In genomic region chr17:27459433-27459832, GRCh38 we compare ENCODE assay signal across 22 cellular contexts. TPM values are rescaled to one million over a fixed set of nuclear protein-coding genes. Genes with fewer than 3 reads are reported as not detected.
DNase-seq lines count a peak whose midpoint lies in the region; ATAC-seq, FAIRE-seq and TF ChIP-seq lines count a peak whose summit lies in the region.
"Had no signal": no experiment of that assay in that cellular context is flagged by ENCODE, and none has a peak within 500 bp of the region (broad histone marks: within the 10 kb centered on the region; RNA-seq: fewer than 3 reads in every experiment).

No MANE protein-coding gene starts in this region.

- TF ChIP-seq POLR2A in K562 (conservative IDR thresholded peaks at IDR 0.05) (no peak), HepG2 (IDR thresholded peaks at IDR 0.05; ENCODE audit: insufficient read depth in 1 of 2, low read depth in 2 of 2, low read length in 2 of 2) (no peak)

- FAIRE-seq in K562 (lab: Jason Lieb, UNC) (no peak), HepG2 (lab: Jason Lieb, UNC) (peak; percentile 15)
- FAIRE-seq: endometrium, urothelium cell line had no signal

- H3K4me3 Mint-ChIP-seq in activated T-cell treated with anti-CD3 and anti-CD28 coated beads, Interleukin-2, amount 50 U/mL, for 72 hours: peak overlapping the region; percentile 96 to 100
- peak overlapping the region; percentile 72 for H3K4me3 Mint-ChIP-seq in type B pancreatic cell

- H3K27ac Mint-ChIP-seq in activated T-cell treated with anti-CD3 and anti-CD28 coated beads, Interleukin-2, amount 50 U/mL, for 72 hours: peak overlapping the region; percentile 60
- H3K27ac Mint-ChIP-seq in type B pancreatic cell: peak overlapping the region; percentile 76
- peak overlapping the region in 1 of 2 donors; percentile 55 for H3K27ac Mint-ChIP-seq in activated naive CD4-positive, alpha-beta T cell treated with anti-CD3 and anti-CD28 coated beads, Interleukin-2, amount 50 U/mL, for 72 hours
- H3K27ac Mint-ChIP-seq: T-cell had no signal

- H3K27ac ChIP-seq in K562 (ENCODE audit: extremely low read depth, low read depth, low read length): no peak overlapping the region
- peak overlapping the region; percentile 82 for H3K27ac ChIP-seq in HepG2 (ENCODE audit: extremely low read length, insufficient read depth, low read length)
- H3K27ac ChIP-seq: brain microvascular endothelial cell, coronary artery, heart right ventricle had no signal

- peak overlapping the region; percentile 71 to 82; a peak in 3 of 4 replicates for H3K9ac ChIP-seq in K562 (ENCODE audit: insufficient read depth in 1 of 2, low read depth in 2 of 2, low read length in 2 of 2)
- peak overlapping the region; percentile 66 for H3K9ac ChIP-seq in HepG2 (ENCODE audit: insufficient read depth, low read depth, low read length)

- CTCF ChIA-PET in K562 (lab: Yijun Ruan, JAX; ENCODE audit: low intra/inter-chr PET ratio) (no interaction called here), HepG2 (lab: Yijun Ruan, JAX; ENCODE audit: low intra/inter-chr PET ratio, low total read pairs) (no interaction called here)

- H3K4me1 ChIP-seq in K562 (replicated peaks in 1 of 2; ENCODE audit: control insufficient read depth in 2 of 2, insufficient read depth in 2 of 2, low read length in 2 of 2) (peaks cover 64 to 70% of the 10 kb centered on the region in 2 experiments), HepG2 (ENCODE audit: insufficient read depth, low read length) (peaks cover 70% of the 10 kb centered on the region)

- H3K9me1 ChIP-seq in K562 (ENCODE audit: control insufficient read depth, insufficient read depth, low read length): no peaks in the 10 kb centered on the region

- H3K27me3 ChIP-seq in K562 (ENCODE audit: control insufficient read depth in 2 of 2, insufficient read depth in 2 of 2, low read length in 2 of 2): no peaks in the 10 kb centered on the region
- H3K27me3 ChIP-seq in HepG2 (ENCODE audit: control insufficient read depth in 1 of 2, insufficient read depth in 2 of 2, low read length in 2 of 2): no peaks in the 10 kb centered on the region; a peak in 1 of 5 replicates
- H3K27me3 ChIP-seq: brain microvascular endothelial cell, heart right ventricle had no signal

- TF ChIP-seq EP300 in K562 (IDR thresholded peaks at IDR 0.05; ENCODE audit: low read length) (no peak), HepG2 (IDR thresholded peaks at IDR 0.05; ENCODE audit: low read depth in 2 of 2, low read length in 2 of 2) (no peak), HepG2 (CRISPR knock-in tag; IDR thresholded peaks at IDR 0.05; ENCODE audit: borderline replicate concordance) (no peak)

- peaks cover 11% of the 10 kb centered on the region; the same call in 1 of the 3 replicates for H3K36me3 ChIP-seq in K562 (ENCODE audit: control insufficient read depth, insufficient read depth, low read length)
- no peaks in the 10 kb centered on the region for H3K36me3 ChIP-seq in HepG2 (replicated peaks in 1 of 2; ENCODE audit: control insufficient read depth in 1 of 2, insufficient read depth in 2 of 2, low read length in 2 of 2)
- H3K36me3 ChIP-seq: heart right ventricle had no signal

- H3K4me2 ChIP-seq in K562 (ENCODE audit: insufficient read depth, low read length) (peak overlapping the region; percentile 86; the same call in 1 of the 2 replicates), HepG2 (ENCODE audit: low read depth, low read length) (peak overlapping the region; percentile 77)

- POLR2A ChIA-PET in K562 (lab: Yijun Ruan, JAX) (interaction anchor here (0.7 to 5.4 kb wide), 10 partner anchors 9 to 393 kb away, joined by 3 to 40 read pairs (median 3); no protein-coding TSS in a partner anchor), HepG2 (lab: Yijun Ruan, JAX) (interaction anchor here (1.2 to 2.2 kb wide), 4 partner anchors 35 to 101 kb away, joined by 3 to 9 read pairs (median 6); no protein-coding TSS in a partner anchor)

- no TSS peak for BruUV-seq in K562 (replicated peaks; lab: Mats Ljungman, UMichigan)
- BruUV-seq in HepG2 (replicated peaks; lab: Mats Ljungman, UMichigan): no TSS peak

- H2AFZ ChIP-seq in K562 (ENCODE audit: low read depth, low read length) (no peak overlapping the region), HepG2 (ENCODE audit: low read length) (no peak overlapping the region)

- H3K4me1 Mint-ChIP-seq in activated T-cell treated with anti-CD3 and anti-CD28 coated beads, Interleukin-2, amount 50 U/mL, for 72 hours (ENCODE audit: low read depth): peaks cover 71% of the 10 kb centered on the region
- H3K4me1 Mint-ChIP-seq in type B pancreatic cell (ENCODE audit: unreplicated experiment): peaks cover 32% of the 10 kb centered on the region

- peaks cover 5 to 18% of the 10 kb centered on the region in 2 donors for H3K36me3 Mint-ChIP-seq in activated T-cell treated with anti-CD3 and anti-CD28 coated beads, Interleukin-2, amount 50 U/mL, for 72 hours (ENCODE audit: insufficient read depth in 2 of 2)
- no peaks in the 10 kb centered on the region for H3K36me3 Mint-ChIP-seq in type B pancreatic cell
- H3K36me3 Mint-ChIP-seq in activated naive CD4-positive, alpha-beta T cell treated with anti-CD3 and anti-CD28 coated beads, Interleukin-2, amount 50 U/mL, for 72 hours: peaks cover 16 to 49% of the 10 kb centered on the region in 2 donors
- H3K36me3 Mint-ChIP-seq: IgD-negative memory B cell, T-cell had no signal

- TF ChIP-seq RAD21 in K562 (CRISPR knock-in tag; conservative IDR thresholded peaks at IDR 0.05 in 1 of 2, IDR thresholded peaks at IDR 0.05 in 1 of 2) (no peak), HepG2 (CRISPR knock-in tag; IDR thresholded peaks at IDR 0.05) (no peak)

- TF ChIP-seq CTCF in K562 (IDR thresholded peaks at IDR 0.05 in 2 of 3, conservative IDR thresholded peaks at IDR 0.05 in 1 of 3; ENCODE audit: insufficient read depth in 2 of 3, low read depth in 1 of 3, low read length in 3 of 3): no peak
- no peak for TF ChIP-seq CTCF in HepG2 (CRISPR knock-in tag; IDR thresholded peaks at IDR 0.05)
- no peak for TF ChIP-seq CTCF in type B pancreatic cell (conservative IDR thresholded peaks at IDR 0.05)

- in situ Hi-C loops in K562 (cut with MboI): no loop called here
- in situ Hi-C loops in HepG2 (cut with HindIII; ENCODE audit: extremely low pct_ligation_motif_present, low pct_unique_long_range_greater_than_20kb): loop anchor here (5.0 to 10.0 kb wide), 2 partner anchors 33 to 225 kb away; no protein-coding TSS in a partner anchor

- 22% methylated on average over 7 of the region's 7 CpGs for WGBS in K562 (ENCODE audit: insufficient coverage, low coverage, missing lambda C conversion rate)
- WGBS in HepG2 (ENCODE audit: low lambda C conversion rate): 0% methylated on average over 2 of the region's 7 CpGs

- peaks cover 79% of the 10 kb centered on the region for H3K79me2 ChIP-seq in K562 (ENCODE audit: control insufficient read depth, insufficient read depth, low read length)
- H3K79me2 ChIP-seq in HepG2 (ENCODE audit: insufficient read depth, low read length): peaks cover 67% of the 10 kb centered on the region

- intact Hi-C loops in K562 (cut with micrococcal nuclease) (loop anchor here (5.0 to 10.0 kb wide), 3 partner anchors 92 to 215 kb away; no protein-coding TSS in a partner anchor), HepG2 (cut with micrococcal nuclease; ENCODE audit: unreplicated experiment) (loop anchor here (2.0 to 5.0 kb wide), 3 partner anchors 107 to 222 kb away; no protein-coding TSS in a partner anchor)

- H3K9me3 ChIP-seq in K562 (replicated peaks; ENCODE audit: control insufficient read depth, insufficient read depth, low read depth, low read length) (no peaks in the 10 kb centered on the region), HepG2 (ENCODE audit: low read length) (no peaks in the 10 kb centered on the region)
- H3K9me3 ChIP-seq: heart right ventricle had no signal

- H3K4me3 ChIP-seq in K562: no peak overlapping the region
- H3K4me3 ChIP-seq in HepG2 (replicated peaks in 1 of 3; ENCODE audit: insufficient read depth in 1 of 3, low read depth in 2 of 3, low read length in 3 of 3): peak overlapping the region in 2 of 3 experiments; percentile 41 to 83; a peak in 3 of 6 replicates
- H3K4me3 ChIP-seq: coronary artery had no signal

- no peaks in the 10 kb centered on the region for H3K27me3 Mint-ChIP-seq in activated T-cell treated with anti-CD3 and anti-CD28 coated beads, Interleukin-2, amount 50 U/mL, for 72 hours (ENCODE audit: low read depth)
- H3K27me3 Mint-ChIP-seq in type B pancreatic cell: peaks cover 8% of the 10 kb centered on the region
- H3K27me3 Mint-ChIP-seq: IgD-negative memory B cell, T-cell had no signal

- H4K20me1 ChIP-seq in K562 (replicated peaks; ENCODE audit: control insufficient read depth, insufficient read depth, low read length) (peaks cover 4% of the 10 kb centered on the region; the same call in 1 of the 2 replicates), HepG2 (ENCODE audit: insufficient read depth, low read length) (no peaks in the 10 kb centered on the region)

- no peaks in the 10 kb centered on the region for H3K9me3 Mint-ChIP-seq in activated T-cell treated with anti-CD3 and anti-CD28 coated beads, Interleukin-2, amount 50 U/mL, for 72 hours
- no peaks in the 10 kb centered on the region for H3K9me3 Mint-ChIP-seq in type B pancreatic cell
- no peaks in the 10 kb centered on the region for H3K9me3 Mint-ChIP-seq in activated naive CD4-positive, alpha-beta T cell treated with anti-CD3 and anti-CD28 coated beads, Interleukin-2, amount 50 U/mL, for 72 hours
- H3K9me3 Mint-ChIP-seq: IgD-negative memory B cell, T-cell had no signal

- no peak for ATAC-seq in activated T-cell treated with anti-CD3 and anti-CD28 coated beads, Interleukin-2, amount 50 U/mL, for 72 hours (replicated peaks in 1 of 2)
- ATAC-seq in K562 (no peak), HepG2 (0 out of 3 replicates have a peak, but pooled peaks have one; percentile 1), HG02588 (IDR thresholded peaks at IDR 0.05; ENCODE audit: unreplicated experiment) (no peak)
- ATAC-seq in activated naive CD4-positive, alpha-beta T cell treated with anti-CD3 and anti-CD28 coated beads, Interleukin-2, amount 50 U/mL, for 72 hours: no peak
- ATAC-seq: heart right ventricle, left ventricle myocardium superior, Right ventricle myocardium inferior, T-cell had no signal

- DNase-seq in activated T-cell treated with anti-CD3 and anti-CD28 coated beads, Interleukin-2, amount 50 U/mL, for 72 hours: no peak
- DNase-seq in activated T-cell treated with anti-CD3 and anti-CD28 coated beads, Interleukin-2, amount 50 U/mL, for 48 hours: no peak
- peak in 1 of 4 experiments; percentile 44 for DNase-seq in K562 (ENCODE audit: extremely low read depth in 1 of 4, low spot score in 3 of 4)
- DNase-seq in HepG2 (ENCODE audit: low spot score): peak; percentile 23
- DNase-seq in type B pancreatic cell (ENCODE audit: extremely low spot score, unreplicated experiment): no peak
- no peak for DNase-seq in activated CD8-positive, alpha-beta memory T cell treated with anti-CD3 and anti-CD28 coated beads, Interleukin-2, amount 50 U/mL, for 4 hours
- DNase-seq in activated naive CD4-positive, alpha-beta T cell treated with anti-CD3 and anti-CD28 coated beads, Interleukin-2, amount 50 U/mL, for 72 hours (ENCODE audit: low spot score in 2 of 2): no peak
- DNase-seq: ACHN; activated CD4-positive, alpha-beta T cell treated with anti-CD3 and anti-CD28 coated beads for 48 hours; activated CD8-positive, alpha-beta memory T cell treated with anti-CD3 and anti-CD28 coated beads, Interleukin-2, amount 50 U/mL, for 48 hours; activated naive CD4-positive, alpha-beta T cell treated with anti-CD3 and anti-CD28 coated beads, Interleukin-2, amount 50 U/mL, for 16 hours; brain microvascular endothelial cell; heart right ventricle; left ventricle myocardium superior; NCI-H69; T-cell had no signal

RNA-seq across cellular contexts. Expression of gene KSR1, which starts 3.2 kb away (rescaled TPM):
- total RNA-seq in activated T-cell treated with anti-CD3 and anti-CD28 coated beads, Interleukin-2, amount 50 U/mL, for 72 hours: 100 to 1,000 TPM; 191 to 296 TPM
- total RNA-seq in K562 (2011; cell fraction: chromatin; rRNA removed; ENCODE audit: low replicate concordance): 221 and 371 TPM in 2 replicates
- total RNA-seq in K562 (2011; cell fraction: nucleolus; rRNA removed): 168 and 203 TPM in 2 replicates
- total RNA-seq in K562 (2011; cell fraction: nucleoplasm; rRNA removed): 226 and 236 TPM in 2 replicates
- total RNA-seq in K562 (2014; rRNA removed): 17.8 and 18.2 TPM in 2 replicates
- total RNA-seq in K562 (2014; rRNA removed; fragmentation: Illumina TruSeq; extraction: Trizol): 14.7 and 18.4 TPM in 2 replicates
- total RNA-seq in K562 (2015; rRNA removed; fragmentation: Illumina TruSeq; extraction: Trizol): 9.6 and 10.9 TPM in 2 replicates
- total RNA-seq in K562 (2021): 48.0 and 51.7 TPM in 2 replicates
- 16.4 and 20.2 TPM in 2 replicates for polyA plus RNA-seq in K562 (2011; rRNA removed)
- polyA plus RNA-seq in K562 (2011; cell fraction: cytosol; rRNA removed): 9.1 and 16.1 TPM in 2 replicates
- polyA plus RNA-seq in K562 (2011; cell fraction: nucleus; rRNA removed): 52.3 and 120 TPM in 2 replicates
- polyA plus RNA-seq in K562 (2012): 27.7 and 56.2 TPM in 2 replicates
- polyA plus RNA-seq in K562 (2014; fragmentation: Illumina TruSeq; extraction: Trizol): 36.9 and 38.0 TPM in 2 replicates
- 1 to 10 TPM; 1.4 TPM for polyA plus RNA-seq in K562 (2014; fragmentation: Nextera tagmentation; extraction: Ambion mirVana)
- polyA plus RNA-seq in K562 (2014; rRNA removed): 29.4 and 33.6 TPM in 2 replicates
- 19.1 and 30.3 TPM in 2 replicates for polyA minus RNA-seq in K562 (2011; rRNA and poly(A)+ RNA removed)
- 12.2 and 19.3 TPM in 2 replicates for polyA minus RNA-seq in K562 (2011; cell fraction: cytosol; rRNA and poly(A)+ RNA removed)
- 31.8 and 39.9 TPM in 2 replicates for polyA minus RNA-seq in K562 (2011; cell fraction: nucleus; rRNA and poly(A)+ RNA removed)
- total RNA-seq in HepG2 (2016; rRNA removed; fragmentation: Illumina TruSeq; extraction: Trizol): 8.0 and 10.1 TPM in 2 replicates
- total RNA-seq in HepG2 (2016; cell fraction: cytosol; rRNA removed; fragmentation: Illumina TruSeq; extraction: Trizol; ENCODE audit: low read depth): 3.3 and 3.6 TPM in 2 replicates
- 8.0 and 9.5 TPM in 2 replicates for total RNA-seq in HepG2 (2016; cell fraction: insoluble cytoplasmic fraction; rRNA removed; fragmentation: Illumina TruSeq; extraction: Trizol)
- total RNA-seq in HepG2 (2016; cell fraction: membrane; rRNA removed; fragmentation: Illumina TruSeq; extraction: Trizol): 5.3 and 6.0 TPM in 2 replicates
- 13.1 and 20.3 TPM in 2 replicates for total RNA-seq in HepG2 (2016; cell fraction: nucleus; rRNA removed; fragmentation: Illumina TruSeq; extraction: Trizol)
- polyA plus RNA-seq in HepG2 (2011; rRNA removed): 15.0 and 16.6 TPM in 2 replicates
- 6.9 and 7.3 TPM in 2 replicates for polyA plus RNA-seq in HepG2 (2011; cell fraction: cytosol; rRNA removed)
- 65.2 and 85.5 TPM in 2 replicates for polyA plus RNA-seq in HepG2 (2011; cell fraction: nucleus; rRNA removed)
- 15.5 and 20.2 TPM in 2 replicates for polyA plus RNA-seq in HepG2 (2012)
- polyA plus RNA-seq in HepG2 (2016; cell fraction: cytosol; fragmentation: Illumina TruSeq; extraction: Trizol; ENCODE audit: low read depth): 0.62 and 0.76 TPM in 2 replicates
- 7.7 and 8.1 TPM in 2 replicates for polyA plus RNA-seq in HepG2 (2016; cell fraction: insoluble cytoplasmic fraction; fragmentation: Illumina TruSeq; extraction: Trizol; ENCODE audit: low read depth)
- 2.2 and 2.3 TPM in 2 replicates for polyA plus RNA-seq in HepG2 (2016; cell fraction: membrane; fragmentation: Illumina TruSeq; extraction: Trizol; ENCODE audit: low read depth)
- 38.3 and 43.6 TPM in 2 replicates for polyA plus RNA-seq in HepG2 (2016; cell fraction: nucleus; fragmentation: Illumina TruSeq; extraction: Trizol; ENCODE audit: insufficient read depth, low read depth)
- polyA minus RNA-seq in HepG2 (2011; rRNA and poly(A)+ RNA removed; ENCODE audit: low replicate concordance): 15.9 and 24.1 TPM in 2 replicates
- polyA minus RNA-seq in HepG2 (2011; cell fraction: cytosol; rRNA and poly(A)+ RNA removed): 5.5 and 6.0 TPM in 2 replicates
- polyA minus RNA-seq in HepG2 (2011; cell fraction: nucleus; rRNA and poly(A)+ RNA removed): 28.0 and 32.8 TPM in 2 replicates
- 57.8 and 74.0 TPM in 2 replicates for total RNA-seq in type B pancreatic cell (ENCODE audit: low replicate concordance)
- 100 to 1,000 TPM; 132 to 194 TPM for total RNA-seq in activated naive CD4-positive, alpha-beta T cell treated with anti-CD3 and anti-CD28 coated beads, Interleukin-2, amount 50 U/mL, for 72 hours
